In the genomic region with DNA sequence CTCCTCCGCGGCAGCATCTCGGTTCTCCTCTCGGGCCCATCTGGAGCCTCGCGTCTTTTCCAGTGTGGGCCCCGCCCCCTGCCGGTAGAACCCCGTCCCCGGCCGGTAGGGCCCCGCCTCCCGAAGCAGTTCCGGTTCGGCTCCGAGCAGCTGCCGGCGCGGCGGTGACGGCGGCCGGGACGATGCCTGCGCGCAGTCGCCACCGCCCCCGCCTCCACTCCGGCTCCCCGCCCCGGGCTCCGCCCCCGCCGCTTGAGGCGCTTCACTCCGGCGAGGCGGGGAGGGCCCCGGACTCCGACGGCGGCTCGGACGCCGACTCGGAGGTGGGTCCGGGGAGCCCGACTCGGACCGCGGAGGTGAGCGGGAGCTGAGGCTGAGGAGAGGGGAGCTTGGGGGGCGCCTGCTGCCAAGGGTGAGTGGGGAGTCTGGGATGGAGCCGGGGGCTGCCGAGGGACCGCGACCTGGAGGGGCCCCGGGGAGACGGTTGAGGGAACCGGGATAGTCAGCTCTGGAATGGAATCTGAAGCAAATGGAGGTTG, we compare ENCODE assay signal across 8 cellular contexts. TPM values are rescaled to one million over a fixed set of nuclear protein-coding genes. Genes with fewer than 3 reads are reported as not detected.
DNase-seq lines count a peak whose midpoint lies in the region; ATAC-seq and TF ChIP-seq lines count a peak whose summit lies in the region.

A gene (plus strand): TSS at position 290 of the 539 bp plus-strand sequence. CDS start 38,873 bp downstream, outside the sequence.

- no peaks in the 10 kb centered on the region for H3K9me3 ChIP-seq in breast epithelium

- ATAC-seq in HG02938 (IDR thresholded peaks at IDR 0.05; ENCODE audit: unreplicated experiment): peak; percentile 75
- no peak for ATAC-seq in HG03378 (IDR thresholded peaks at IDR 0.05; ENCODE audit: unreplicated experiment)

- intact Hi-C loops in breast epithelium (cut with DNase I; ENCODE audit: low total_unique reads): no loop called here

- H3K36me3 ChIP-seq in breast epithelium: no peaks in the 10 kb centered on the region

- H3K4me3 ChIP-seq in WI38 (ENCODE audit: low read depth, low read length) (peak within 1 kb of the TSS; percentile 95), breast epithelium (peak within 1 kb of the TSS; percentile 88 to 93 (median 92)), skin epidermis (peak within 1 kb of the TSS; percentile 68 to 89 (median 80))

- no peak for TF ChIP-seq CTCF in WI38 (IDR thresholded peaks at IDR 0.05; ENCODE audit: low read depth, low read length)
- peak in 2 of 3 donors; percentile 40 to 42 for TF ChIP-seq CTCF in breast epithelium (IDR thresholded peaks at IDR 0.05)

- TF ChIP-seq POLR2A in GM15510 (IDR thresholded peaks at IDR 0.05; ENCODE audit: borderline replicate concordance, extremely low read depth, insufficient read length): peak; percentile 82
- TF ChIP-seq POLR2A in breast epithelium (IDR thresholded peaks at IDR 0.05): peak; percentile 86

- H3K27ac ChIP-seq in breast epithelium: peak within 1 kb of the TSS; percentile 97 to 98
- H3K27ac ChIP-seq in skin epidermis: peak within 1 kb of the TSS; percentile 80 to 98 (median 95)

- H3K4me1 ChIP-seq in breast epithelium: peaks cover 0 to 5% of the 10 kb centered on the region in 2 donors

- no peaks in the 10 kb centered on the region for H3K27me3 ChIP-seq in breast epithelium

- DNase-seq in NCI-H2171 treated with DMSO at 0.1 percent for 48 hours (lab: John Stamatoyannopoulos, UW) (peak; percentile 87), breast epithelium (ENCODE audit: low spot score in 2 of 2) (peak; percentile 96 to 97), iPS-NIHi11 (ENCODE audit: low spot score) (peak; percentile 99)

RNA-seq across cellular contexts. Expression of the gene that starts here (rescaled TPM):
- total RNA-seq in breast epithelium: 10 to 100 TPM; 41.0 to 45.2 (median 41.3) TPM
